ENCODE assay signal across 8 cellular contexts in the genomic region with DNA sequence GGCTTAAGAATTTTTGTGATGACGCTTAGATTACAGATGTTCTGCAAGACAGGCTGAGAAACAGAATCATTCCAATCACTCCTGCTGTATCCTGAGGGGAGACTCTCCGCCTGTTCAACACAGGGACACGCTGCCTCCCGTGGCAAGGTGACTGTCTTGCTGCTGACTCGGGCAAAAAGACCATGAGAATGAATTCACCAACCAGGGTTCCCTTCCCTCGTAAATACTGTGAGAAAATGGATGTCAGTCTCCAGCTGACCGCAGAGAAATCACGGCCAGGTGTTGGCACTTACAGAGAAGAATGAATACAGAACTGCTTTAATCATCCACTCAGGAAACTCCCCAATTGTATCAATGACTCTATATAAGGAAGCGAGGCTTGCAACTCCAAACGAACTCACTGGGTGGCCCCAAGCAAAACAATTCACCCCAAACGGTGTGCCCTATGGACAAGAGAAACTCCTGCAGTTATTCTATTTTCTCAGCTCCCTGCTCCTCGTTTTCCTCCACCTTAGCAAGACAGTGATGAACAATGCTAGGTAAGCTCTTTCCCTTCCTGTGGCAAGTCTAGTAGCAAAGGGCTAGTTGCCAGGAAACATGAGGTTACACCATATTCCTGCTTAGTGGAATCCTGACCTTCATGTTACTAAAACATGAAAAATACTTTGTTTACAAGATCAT. TPM values are rescaled to one million over a fixed set of nuclear protein-coding genes. Genes with fewer than 3 reads are reported as not detected.
DNase-seq lines count a peak whose midpoint lies in the region; TF ChIP-seq lines count a peak whose summit lies in the region.

No MANE protein-coding gene starts in this region.

- in situ Hi-C loops in GM13977 (cut with MboI; ENCODE audit: low pct_unique_long_range_greater_than_20kb, low sequenced_read_pairs, unreplicated experiment) = no loop called here

- no peak overlapping the region for H3K27ac Mint-ChIP-seq in activated T-helper 1 cell treated with anti-CD3 and anti-CD28 coated beads, Interleukin-12 subunit alpha, Interleukin-12 subunit beta, Interleukin-2, Interleukin-4 antibody, amounts not matched to agents 30 ng/mL and 10 ng/mL and 1 ng/mL, durations not matched to agents 14 hours and 24 hours and 36 hours

- peak; percentile 5 for TF ChIP-seq CTCF in GM13977 (IDR thresholded peaks at IDR 0.05; ENCODE audit: extremely low read depth, insufficient read depth, missing control alignments)

- intact Hi-C loops in activated T-helper 1 cell treated with anti-CD3 and anti-CD28 coated beads, Interleukin-12 subunit alpha, Interleukin-12 subunit beta, Interleukin-2, Interleukin-4 antibody, amounts not matched to agents 30 ng/mL and 10 ng/mL and 1 ng/mL, durations not matched to agents 14 hours and 24 hours and 36 hours (cut with micrococcal nuclease) = no loop called here

- no peaks in the 10 kb centered on the region for H3K9me3 Mint-ChIP-seq in activated T-helper 1 cell treated with anti-CD3 and anti-CD28 coated beads, Interleukin-12 subunit alpha, Interleukin-12 subunit beta, Interleukin-2, Interleukin-4 antibody, amounts not matched to agents 30 ng/mL and 10 ng/mL and 1 ng/mL, durations not matched to agents 14 hours and 24 hours and 36 hours

- H3K27me3 Mint-ChIP-seq in activated T-helper 1 cell treated with anti-CD3 and anti-CD28 coated beads, Interleukin-12 subunit alpha, Interleukin-12 subunit beta, Interleukin-2, Interleukin-4 antibody, amounts not matched to agents 30 ng/mL and 10 ng/mL and 1 ng/mL, durations not matched to agents 14 hours and 24 hours and 36 hours (ENCODE audit: insufficient read depth) = no peaks in the 10 kb centered on the region

- H3K4me3 Mint-ChIP-seq in activated T-helper 1 cell treated with anti-CD3 and anti-CD28 coated beads, Interleukin-12 subunit alpha, Interleukin-12 subunit beta, Interleukin-2, Interleukin-4 antibody, amounts not matched to agents 30 ng/mL and 10 ng/mL and 1 ng/mL, durations not matched to agents 14 hours and 24 hours and 36 hours = no peak overlapping the region

- DNase-seq in A172 (ENCODE audit: low spot score) (peak; percentile 96), GM13977 (ENCODE audit: low spot score) (peak; percentile 70), HK-2 (ENCODE audit: unreplicated experiment) (peak; percentile 75), SW480 (ENCODE audit: low spot score) (peak; percentile 58), islet precursor cell (peak; percentile 82), NCI-H446 treated with DMSO at 0.1 percent for 48 hours (lab: John Stamatoyannopoulos, UW) (no peak), foreskin melanocyte (no peak)
- no peak for DNase-seq in activated T-helper 1 cell treated with anti-CD3 and anti-CD28 coated beads, Interleukin-12 subunit alpha, Interleukin-12 subunit beta, Interleukin-2, Interleukin-4 antibody, amounts not matched to agents 30 ng/mL and 10 ng/mL and 1 ng/mL, durations not matched to agents 14 hours and 24 hours and 36 hours (ENCODE audit: low spot score)

- peaks cover 3% of the 10 kb centered on the region for H3K36me3 Mint-ChIP-seq in activated T-helper 1 cell treated with anti-CD3 and anti-CD28 coated beads, Interleukin-12 subunit alpha, Interleukin-12 subunit beta, Interleukin-2, Interleukin-4 antibody, amounts not matched to agents 30 ng/mL and 10 ng/mL and 1 ng/mL, durations not matched to agents 14 hours and 24 hours and 36 hours (ENCODE audit: low read depth)

- H3K4me1 Mint-ChIP-seq in activated T-helper 1 cell treated with anti-CD3 and anti-CD28 coated beads, Interleukin-12 subunit alpha, Interleukin-12 subunit beta, Interleukin-2, Interleukin-4 antibody, amounts not matched to agents 30 ng/mL and 10 ng/mL and 1 ng/mL, durations not matched to agents 14 hours and 24 hours and 36 hours (ENCODE audit: low read depth) = peaks cover 48% of the 10 kb centered on the region

RNA-seq across cellular contexts. Expression of gene GNA12, which starts 22.8 kb away (rescaled TPM):
- total RNA-seq in A172 (2014; rRNA removed; shearing (Covaris generic)) = 16.4 and 22.4 TPM in 2 replicates
- 36.3 and 36.4 TPM in 2 replicates for total RNA-seq in activated T-helper 1 cell treated with anti-CD3 and anti-CD28 coated beads, Interleukin-12 subunit alpha, Interleukin-12 subunit beta, Interleukin-2, Interleukin-4 antibody, amounts not matched to agents 30 ng/mL and 10 ng/mL and 1 ng/mL, durations not matched to agents 14 hours and 24 hours and 36 hours

Comparison
In these comparisons a context has a peak if more than half of its experiments do, and no peak if none do; other contexts are left out.
1. DNase-seq: peak in A172 (single experiment), GM13977 (single experiment), HK-2 (single experiment), SW480 (single experiment) and islet precursor cell (single experiment); none in NCI-H446 treated with DMSO at 0.1 percent for 48 hours (single experiment), activated T-helper 1 cell treated with anti-CD3 and anti-CD28 coated beads, Interleukin-12 subunit alpha, Interleukin-12 subunit beta, Interleukin-2, Interleukin-4 antibody, amounts not matched to agents 30 ng/mL and 10 ng/mL and 1 ng/mL, durations not matched to agents 14 hours and 24 hours and 36 hours (single experiment) and foreskin melanocyte (single experiment).